ENCODE assay signal across 9 cellular contexts in the genomic region with DNA sequence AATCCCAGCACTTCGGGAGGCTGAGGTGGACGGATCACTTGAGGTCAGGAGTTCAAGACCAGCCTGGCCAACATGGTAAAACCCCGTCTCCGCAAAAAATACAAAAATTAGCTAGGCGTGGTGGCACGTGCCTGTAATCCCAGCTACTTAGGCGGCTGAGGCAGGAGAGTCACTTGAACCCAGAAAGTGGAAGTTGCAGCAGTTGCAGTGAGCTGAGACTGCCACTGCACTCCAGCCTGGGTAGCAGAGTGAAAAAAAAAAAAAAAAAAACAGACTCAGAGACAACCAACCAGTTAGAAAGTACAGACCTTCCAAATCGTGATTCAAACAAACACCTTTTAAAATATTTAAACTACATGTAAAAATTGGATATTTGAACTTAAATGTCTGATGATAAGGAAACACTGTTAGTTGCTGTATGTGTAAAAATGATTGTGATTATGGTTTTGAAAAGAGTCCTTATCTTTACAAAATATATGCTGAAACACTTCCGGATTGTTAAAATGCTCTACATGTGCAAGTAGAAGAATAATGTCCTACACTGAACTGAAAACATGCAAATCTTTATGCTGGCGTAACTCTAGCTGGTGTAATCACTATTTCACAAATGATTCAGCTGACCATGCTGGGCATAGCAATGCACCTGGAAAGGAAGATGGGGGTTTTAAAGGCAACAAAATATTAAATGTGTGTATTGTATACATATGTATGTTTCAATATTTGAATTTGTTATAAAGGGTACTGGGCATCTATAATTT. TPM values are rescaled to one million over a fixed set of nuclear protein-coding genes. Genes with fewer than 3 reads are reported as not detected.
DNase-seq lines count a peak whose midpoint lies in the region; ATAC-seq, FAIRE-seq and TF ChIP-seq lines count a peak whose summit lies in the region.
"Had no signal": no experiment of that assay in that cellular context is flagged by ENCODE, and none has a peak within 500 bp of the region (broad histone marks: within the 10 kb centered on the region; RNA-seq: fewer than 3 reads in every experiment).

No MANE protein-coding gene starts in this region.

- no peaks in the 10 kb centered on the region for H3K36me3 ChIP-seq in uterus

- no peak overlapping the region for H3K27ac ChIP-seq in uterus

- ATAC-seq in GM21526 (IDR thresholded peaks at IDR 0.05; ENCODE audit: low FRiP score, unreplicated experiment) (peak; percentile 68), HG03432 (IDR thresholded peaks at IDR 0.05; ENCODE audit: unreplicated experiment) (peak; percentile 81)

- intact Hi-C loops in posterior vena cava (cut with DNase I) = no loop called here
- intact Hi-C loops in uterus (cut with DNase I; ENCODE audit: low total_unique reads) = no loop called here

- DNase-seq in GM18507 (ENCODE audit: extremely low spot score, insufficient read length, low read depth) = no peak
- peak; percentile 59 for DNase-seq in amniotic epithelial cell (ENCODE audit: low read depth)
- no peak for DNase-seq in GM19240 (ENCODE audit: insufficient read length, low spot score)
- DNase-seq in stimulated activated naive CD4-positive, alpha-beta T cell treated with Interleukin-2 at 50 U/mL for 16 hours (lab: John Stamatoyannopoulos, UW) = no peak
- no peak for DNase-seq in posterior vena cava (ENCODE audit: low spot score)
- DNase-seq in uterus = no peak
- DNase-seq: foreskin melanocyte had no signal

- H3K4me3 ChIP-seq in uterus = no peak overlapping the region

- peak; percentile 64 for FAIRE-seq in GM18507 (lab: Jason Lieb, UNC)

- H3K9me3 ChIP-seq in uterus = no peaks in the 10 kb centered on the region

- H3K4me1 ChIP-seq in uterus = no peaks in the 10 kb centered on the region

- TF ChIP-seq POLR2A in uterus (IDR thresholded peaks at IDR 0.05) = no peak

- no peak for TF ChIP-seq CTCF in uterus (IDR thresholded peaks at IDR 0.05)

- no peaks in the 10 kb centered on the region for H3K27me3 ChIP-seq in uterus

RNA-seq across cellular contexts. Expression of gene SH3KBP1, which starts 37.8 kb away (rescaled TPM):
- total RNA-seq in posterior vena cava = 10 to 100 TPM; 18.0 to 21.2 TPM
- total RNA-seq in uterus = 10 to 100 TPM in 3 of 4 donors, 1 to 10 TPM in 1; 2.0 to 26.5 (median 14.1) TPM
